In genomic region chr9:113602126-113603119, GRCh38 we compare ENCODE assay signal across 8 cellular contexts.
DNase-seq lines count a peak whose midpoint lies in the region; ATAC-seq, FAIRE-seq and TF ChIP-seq lines count a peak whose summit lies in the region.

No MANE protein-coding gene starts in this region.

- ATAC-seq in GM21367 (IDR thresholded peaks at IDR 0.05; ENCODE audit: unreplicated experiment), result peak; percentile 69

- peak overlapping the region; percentile 60 for H3K27ac ChIP-seq in subcutaneous abdominal adipose tissue (ENCODE audit: low read depth, low read length)

- FAIRE-seq in D721Med (lab: Jason Lieb, UNC), result no peak

- in situ Hi-C loops in SK-MEL-5 (cut with HindIII; ENCODE audit: low pct_unique_long_range_greater_than_20kb, low sequenced_read_pairs), result no loop called here

- H3K9ac ChIP-seq in subcutaneous abdominal adipose tissue (ENCODE audit: low read length in 5 of 5), result peak overlapping the region in 1 of 5 donors; percentile 20

- DNase-seq in D721Med (ENCODE audit: insufficient read length, low spot score) (peak; percentile 47), HuH-7.5 (ENCODE audit: low spot score) (peak; percentile 70), SK-MEL-5 (ENCODE audit: low read depth, low spot score) (peak; percentile 30), cardiac fibroblast (ENCODE audit: low read depth in 2 of 2) (peak; percentile 81 to 83), mesenteric fat pad (ENCODE audit: low spot score) (peak; percentile 95), cerebellar nuclear complex (lab: John Stamatoyannopoulos, UW) (no peak)

- TF ChIP-seq CTCF in D721Med (IDR thresholded peaks at IDR 0.05; ENCODE audit: insufficient read depth, missing control alignments) (no peak), cardiac fibroblast (IDR thresholded peaks at IDR 0.05; ENCODE audit: low read depth, low read length) (no peak)

- H3K9me3 ChIP-seq in subcutaneous abdominal adipose tissue (ENCODE audit: control insufficient read depth in 5 of 5, low read length in 5 of 5), result no peaks in the 10 kb centered on the region

- peaks cover 0 to 12% (median 6%) of the 10 kb centered on the region in 5 donors for H3K36me3 ChIP-seq in subcutaneous abdominal adipose tissue (ENCODE audit: control insufficient read depth in 5 of 5, insufficient read depth in 5 of 5, low read length in 5 of 5)

- no peaks in the 10 kb centered on the region for H3K27me3 ChIP-seq in subcutaneous abdominal adipose tissue (ENCODE audit: control insufficient read depth in 5 of 5, insufficient read depth in 4 of 5, low read length in 5 of 5)

- no peak overlapping the region for H3K4me3 ChIP-seq in cardiac fibroblast (replicated peaks in 1 of 2; ENCODE audit: low read depth in 2 of 2, low read length in 2 of 2)
- no peak overlapping the region for H3K4me3 ChIP-seq in subcutaneous abdominal adipose tissue (ENCODE audit: low read depth in 1 of 5, low read length in 5 of 5)

- H3K4me1 ChIP-seq in subcutaneous abdominal adipose tissue (ENCODE audit: control insufficient read depth in 5 of 5, insufficient read depth in 5 of 5, low read length in 5 of 5), result peaks cover 20 to 68% (median 60%) of the 10 kb centered on the region in 5 donors

Comparison
In these comparisons a context has a peak if more than half of its experiments do, and no peak if none do; other contexts are left out.
1. DNase-seq: peak in D721Med (single experiment), HuH-7.5 (single experiment), SK-MEL-5 (single experiment), cardiac fibroblast (2 of 2) and mesenteric fat pad (single experiment); none in cerebellar nuclear complex (0 of 2).